Comparison of ENCODE assay signal across 1 cellular context in genomic region chr12:51911788-51912711, GRCh38.
TF ChIP-seq lines count a peak whose summit lies in the region.

No MANE protein-coding gene starts in this region.

TF ChIP-seq in GM12878, 131 proteins besides CTCF, POLR2A, EP300 and RAD21:
- no peak for TF ChIP-seq REST (IDR thresholded peaks at IDR 0.05; ENCODE audit: low read depth, low read length)
- no peak for TF ChIP-seq YY1 (IDR thresholded peaks at IDR 0.05; ENCODE audit: low read depth, low read length)
- no peak for TF ChIP-seq MLLT1 (IDR thresholded peaks at IDR 0.05)
- TF ChIP-seq TARDBP (IDR thresholded peaks at IDR 0.05; ENCODE audit: borderline replicate concordance) = no peak
- TF ChIP-seq BACH1 (IDR thresholded peaks at IDR 0.05; ENCODE audit: borderline replicate concordance) = no peak
- TF ChIP-seq POLR2AphosphoS2 (IDR thresholded peaks at IDR 0.05; ENCODE audit: low read depth, low read length) = no peak
- no peak for TF ChIP-seq ZNF274 (IDR thresholded peaks at IDR 0.05; ENCODE audit: insufficient read depth, insufficient read length)
- TF ChIP-seq ZBTB33 (IDR thresholded peaks at IDR 0.05) = no peak
- TF ChIP-seq CHD1 (IDR thresholded peaks at IDR 0.05; ENCODE audit: low read depth, low read length) = no peak
- TF ChIP-seq SPI1 (IDR thresholded peaks at IDR 0.05; ENCODE audit: borderline replicate concordance, insufficient read depth, low read depth, low read length) = no peak; the same call in 1 of the 2 replicates
- no peak for TF ChIP-seq CEBPZ (IDR thresholded peaks at IDR 0.05; ENCODE audit: low read depth, low read length)
- TF ChIP-seq FOXK2 (IDR thresholded peaks at IDR 0.05) = no peak
- TF ChIP-seq RBBP5 (conservative IDR thresholded peaks at IDR 0.05) = no peak
- no peak for TF ChIP-seq CHD4 (IDR thresholded peaks at IDR 0.05)
- TF ChIP-seq NKRF (conservative IDR thresholded peaks at IDR 0.05) = no peak
- no peak for TF ChIP-seq TCF12 (IDR thresholded peaks at IDR 0.05; ENCODE audit: low read depth, low read length)
- TF ChIP-seq RAD51 (IDR thresholded peaks at IDR 0.05) = no peak
- TF ChIP-seq ZNF687 (IDR thresholded peaks at IDR 0.05) = no peak
- no peak for TF ChIP-seq NRF1 (conservative IDR thresholded peaks at IDR 0.05; ENCODE audit: low read depth, low read length)
